Comparison of ENCODE assay signal across 1 cellular context in genomic region chr17:3964203-3965122, GRCh38.
TF ChIP-seq lines count a peak whose summit lies in the region.

ATP2A3 (minus strand) TSS chr17:3964437; CDS start chr17:3964291, 146 bp downstream.

TF ChIP-seq in K562, 482 proteins besides CTCF, POLR2A, EP300 and RAD21 (continued from another document and continues in another):
- 0 out of 4 replicates have a peak, but pooled peaks of 1 of the 2 experiments have one; percentile 28 for TF ChIP-seq ZNF639 (CRISPR knock-in tag; conservative IDR thresholded peaks at IDR 0.05 in 1 of 2, IDR thresholded peaks at IDR 0.05 in 1 of 2)
- peak; percentile 16 to 73; a peak in 2 of 4 replicates for TF ChIP-seq NONO (IDR thresholded peaks at IDR 0.05; ENCODE audit: low read depth in 2 of 2, low read length in 1 of 2)
- TF ChIP-seq ZFP91 (CRISPR knock-in tag; IDR thresholded peaks at IDR 0.05): no peak
- TF ChIP-seq ZNF766 (CRISPR knock-in tag; conservative IDR thresholded peaks at IDR 0.05): peak; percentile 67; the same call in 1 of the 2 replicates
- no peak for TF ChIP-seq KDM2B (CRISPR knock-in tag; IDR thresholded peaks at IDR 0.05)
- TF ChIP-seq POLR2G (IDR thresholded peaks at IDR 0.05; ENCODE audit: low read depth, low read length): peak; percentile 89
- 0 out of 2 replicates have a peak, but pooled peaks have one; percentile 27 for TF ChIP-seq ZNF175 (CRISPR knock-in tag; IDR thresholded peaks at IDR 0.05; ENCODE audit: low read depth)
- peak; percentile 74 for TF ChIP-seq GABPA (tag; conservative IDR thresholded peaks at IDR 0.05; ENCODE audit: low read depth)
- TF ChIP-seq HDAC3 (IDR thresholded peaks at IDR 0.05; ENCODE audit: borderline replicate concordance, partially characterized antibody): no peak
- peak; percentile 65; the same call in 1 of the 2 replicates for TF ChIP-seq ZBTB7A (IDR thresholded peaks at IDR 0.05; ENCODE audit: borderline replicate concordance, control insufficient read depth, low read depth, low read length)
- peak; percentile 52 for TF ChIP-seq HMGN3 (IDR thresholded peaks at IDR 0.05; ENCODE audit: borderline replicate concordance, extremely low read depth, insufficient read length, low read depth, low read length)
- TF ChIP-seq SMAD2 (IDR thresholded peaks at IDR 0.05; ENCODE audit: low read depth, low read length): no peak
- no peak for TF ChIP-seq ZNF174 (CRISPR knock-in tag; IDR thresholded peaks at IDR 0.05)
- peak; percentile 59; the same call in 1 of the 2 replicates for TF ChIP-seq ZNF583 (CRISPR knock-in tag; IDR thresholded peaks at IDR 0.05)
- no peak for TF ChIP-seq CBX5 (IDR thresholded peaks at IDR 0.05; ENCODE audit: borderline replicate concordance, low read depth)
- peak in 2 of 3 experiments; percentile 8 to 13 for TF ChIP-seq YY1 (IDR thresholded peaks at IDR 0.05; ENCODE audit: borderline replicate concordance in 1 of 3, control insufficient read depth in 1 of 3, extremely low read depth in 1 of 3, insufficient read depth in 3 of 3, insufficient read length in 1 of 3, insufficient replicate concordance in 2 of 3, low read depth in 1 of 3, low read length in 2 of 3)
- peak; percentile 87 for TF ChIP-seq RBFOX2 (IDR thresholded peaks at IDR 0.05; ENCODE audit: low read depth, low read length)
- peak; percentile 24 for TF ChIP-seq KDM5B (IDR thresholded peaks at IDR 0.05; ENCODE audit: insufficient replicate concordance, low read depth, low read length)
- TF ChIP-seq SMAD4 (CRISPR knock-in tag; conservative IDR thresholded peaks at IDR 0.05): peak; percentile 73
- no peak for TF ChIP-seq PYGO2 (tag; IDR thresholded peaks at IDR 0.05)
- no peak for TF ChIP-seq AFF4 (CRISPR knock-in tag; IDR thresholded peaks at IDR 0.05)
- peak; percentile 24; the same call in 1 of the 2 replicates for TF ChIP-seq VEZF1 (CRISPR knock-in tag; IDR thresholded peaks at IDR 0.05)
- TF ChIP-seq POLR2H (tag; IDR thresholded peaks at IDR 0.05; ENCODE audit: low read depth): peak; percentile 75
- TF ChIP-seq ZNF592 (IDR thresholded peaks at IDR 0.05): peak; percentile 9; the same call in 1 of the 2 replicates
- peak; percentile 67 for TF ChIP-seq RBBP5 (IDR thresholded peaks at IDR 0.05; ENCODE audit: borderline replicate concordance, insufficient read depth, low read length, poor library complexity, severe bottlenecking)
- TF ChIP-seq FIP1L1 (IDR thresholded peaks at IDR 0.05; ENCODE audit: low read depth, low read length, poor library complexity, severe bottlenecking): peak; percentile 49
- TF ChIP-seq GATAD2B (IDR thresholded peaks at IDR 0.05; ENCODE audit: borderline replicate concordance): peak; percentile 47; the same call in 1 of the 2 replicates
- TF ChIP-seq KLF6 (CRISPR knock-in tag; IDR thresholded peaks at IDR 0.05; ENCODE audit: borderline replicate concordance): no peak
- 0 out of 2 replicates have a peak, but pooled peaks have one; percentile 86 for TF ChIP-seq RBM14 (IDR thresholded peaks at IDR 0.05; ENCODE audit: borderline replicate concordance, insufficient read depth, low read depth, low read length)
- 0 out of 4 replicates have a peak, but pooled peaks of 1 of the 2 experiments have one; percentile 38 for TF ChIP-seq MLLT1 (IDR thresholded peaks at IDR 0.05)
- 0 out of 4 replicates have a peak, but pooled peaks of 1 of the 2 experiments have one; percentile 43 for TF ChIP-seq UBTF (IDR thresholded peaks at IDR 0.05; ENCODE audit: borderline replicate concordance in 1 of 2, low read depth in 2 of 2, low read length in 2 of 2)
- TF ChIP-seq CBX1 (IDR thresholded peaks at IDR 0.05; ENCODE audit: low read depth): peak; percentile 52; the same call in 1 of the 2 replicates
- peak; percentile 35; the same call in 1 of the 2 replicates for TF ChIP-seq CTBP1 (IDR thresholded peaks at IDR 0.05; ENCODE audit: borderline replicate concordance)
- peak in 1 of 2 experiments; percentile 46; a peak in 1 of 4 replicates for TF ChIP-seq SIN3A (IDR thresholded peaks at IDR 0.05; ENCODE audit: borderline replicate concordance in 2 of 2, control insufficient read depth in 1 of 2, low read depth in 2 of 2, low read length in 2 of 2)
- no peak for TF ChIP-seq ZNF75A (CRISPR knock-in tag; IDR thresholded peaks at IDR 0.05)
- TF ChIP-seq MNT (conservative IDR thresholded peaks at IDR 0.05): peak in 1 of 2 experiments; percentile 20; a peak in 1 of 4 replicates
- TF ChIP-seq HOXB6 (CRISPR knock-in tag; IDR thresholded peaks at IDR 0.05; ENCODE audit: borderline replicate concordance): no peak
- TF ChIP-seq CXXC5 (CRISPR knock-in tag; IDR thresholded peaks at IDR 0.05): peak; percentile 63
- no peak for TF ChIP-seq XRCC4 (IDR thresholded peaks at IDR 0.05; ENCODE audit: extremely low read depth, insufficient read depth, insufficient read length)
- TF ChIP-seq L3MBTL2 (IDR thresholded peaks at IDR 0.05): peak; percentile 55; the same call in 1 of the 2 replicates
- no peak for TF ChIP-seq XRCC5 (IDR thresholded peaks at IDR 0.05; ENCODE audit: low read depth, low read length)
- peak; percentile 58 for TF ChIP-seq TBP (optimal IDR thresholded peaks at IDR 0.05; ENCODE audit: low read depth, low read length)
